ENCODE assay signal across 1 cellular context in genomic region chr14:51781352-51781751, GRCh38.
TF ChIP-seq lines count a peak whose summit lies in the region.

No MANE protein-coding gene starts in this region.

TF ChIP-seq in SK-N-SH treated with all-trans-retinoic acid at 6 μM for 48 hours, 23 proteins besides CTCF, POLR2A, EP300 and RAD21 (continued from another document):
- TF ChIP-seq TSHZ2 (CRISPR knock-in tag; IDR thresholded peaks at IDR 0.05) = no peak
- TF ChIP-seq ARNTL (CRISPR knock-in tag; IDR thresholded peaks at IDR 0.05; ENCODE audit: borderline replicate concordance, low read depth) = no peak
- TF ChIP-seq ZNF565 (CRISPR knock-in tag; conservative IDR thresholded peaks at IDR 0.05; ENCODE audit: low read depth) = no peak
- TF ChIP-seq BACH2 (CRISPR knock-in tag; IDR thresholded peaks at IDR 0.05; ENCODE audit: borderline replicate concordance) = no peak
- no peak for TF ChIP-seq ZNF8 (CRISPR knock-in tag; IDR thresholded peaks at IDR 0.05)
- no peak for TF ChIP-seq RARB (CRISPR knock-in tag; IDR thresholded peaks at IDR 0.05)
- TF ChIP-seq TOX (CRISPR knock-in tag; IDR thresholded peaks at IDR 0.05; ENCODE audit: borderline replicate concordance) = no peak
- no peak for TF ChIP-seq ISL1 (CRISPR knock-in tag; IDR thresholded peaks at IDR 0.05)
